Comparison of ENCODE assay signal across 12 cellular contexts in the genomic region with DNA sequence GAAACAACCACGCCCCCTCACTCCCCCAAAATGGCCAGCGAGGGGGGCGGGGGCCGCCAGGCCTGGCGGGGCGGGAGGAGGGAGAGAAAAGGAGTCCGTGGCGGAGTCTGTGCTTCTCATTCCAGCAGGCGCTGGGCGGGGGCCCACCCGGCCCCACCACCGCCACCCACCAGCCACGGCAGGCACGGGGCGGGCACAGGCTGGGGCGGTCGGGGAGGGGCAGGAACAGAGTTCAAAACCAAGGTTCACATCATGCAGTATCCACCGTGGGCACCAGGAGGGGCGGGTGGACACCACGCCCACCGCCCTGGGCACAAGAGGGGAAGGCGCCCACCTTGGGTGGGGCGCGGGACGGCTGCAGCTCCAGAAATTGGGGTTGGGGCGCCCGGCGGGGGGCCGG. TPM values are rescaled to one million over a fixed set of nuclear protein-coding genes. Genes with fewer than 3 reads are reported as not detected.
DNase-seq lines count a peak whose midpoint lies in the region; ATAC-seq, FAIRE-seq and TF ChIP-seq lines count a peak whose summit lies in the region.
"Had no signal": no experiment of that assay in that cellular context is flagged by ENCODE, and none has a peak within 500 bp of the region (broad histone marks: within the 10 kb centered on the region; RNA-seq: fewer than 3 reads in every experiment).

No MANE protein-coding gene starts in this region.

- H3K79me2 ChIP-seq in HepG2 (ENCODE audit: insufficient read depth, low read length) = no peaks in the 10 kb centered on the region

- peak overlapping the region in 3 of 6 donors; percentile 43 to 66 (median 59) for H3K27ac Mint-ChIP-seq in naive B cell
- H3K27ac Mint-ChIP-seq: activated CD4-positive, alpha-beta T cell treated with anti-CD3 and anti-CD28 coated beads, Interleukin-2, amount 10 ng/mL, durations not matched to agents 24 days and 14 days; activated naive CD8-positive, alpha-beta T cell had no signal

- no peak for FAIRE-seq in HepG2 (lab: Jason Lieb, UNC)
- FAIRE-seq: endothelial cell of umbilical vein had no signal

- no peak overlapping the region for H2AFZ ChIP-seq in HepG2 (ENCODE audit: low read length)

- H3K36me3 ChIP-seq in HepG2 (replicated peaks in 1 of 2; ENCODE audit: control insufficient read depth in 1 of 2, insufficient read depth in 2 of 2, low read length in 2 of 2) (no peaks in the 10 kb centered on the region), right lobe of liver (peaks cover 0 to 3% (median 0%) of the 10 kb centered on the region in 4 donors), ectodermal cell (ENCODE audit: control insufficient read depth, insufficient read depth, low read length) (no peaks in the 10 kb centered on the region)

- TF ChIP-seq CTCF in HepG2 (CRISPR knock-in tag; IDR thresholded peaks at IDR 0.05) (no peak), right lobe of liver (IDR thresholded peaks at IDR 0.05) (no peak)

- BruUV-seq in HepG2 (replicated peaks; lab: Mats Ljungman, UMichigan) = no TSS peak

- no peaks in the 10 kb centered on the region for H3K27me3 ChIP-seq in HepG2 (ENCODE audit: control insufficient read depth in 1 of 2, insufficient read depth in 2 of 2, low read length in 2 of 2)
- no peaks in the 10 kb centered on the region for H3K27me3 ChIP-seq in right lobe of liver
- no peaks in the 10 kb centered on the region for H3K27me3 ChIP-seq in ectodermal cell (ENCODE audit: control insufficient read depth, insufficient read depth, low read length, poor library complexity, severe bottlenecking)
- H3K27me3 ChIP-seq: SJSA1 had no signal

- peaks cover 17 to 53% (median 42%) of the 10 kb centered on the region in 3 donors for H3K27me3 Mint-ChIP-seq in naive B cell

- DNase-seq in HepG2 (ENCODE audit: low spot score) (no peak), right lobe of liver (no peak), naive B cell (no peak)
- DNase-seq: activated CD4-positive, alpha-beta T cell treated with anti-CD3 and anti-CD28 coated beads, Interleukin-2, amount 10 ng/mL, durations not matched to agents 24 days and 14 days had no signal

- H3K4me2 ChIP-seq in HepG2 (ENCODE audit: low read depth, low read length) = no peak overlapping the region

- no peak overlapping the region for H3K27ac ChIP-seq in HepG2 (ENCODE audit: extremely low read length, insufficient read depth, low read length)
- H3K27ac ChIP-seq in right lobe of liver = no peak overlapping the region
- H3K27ac ChIP-seq in ectodermal cell (ENCODE audit: insufficient read depth, low read depth, low read length, poor library complexity, severe bottlenecking) = peak overlapping the region; percentile 84
- H3K27ac ChIP-seq: SJSA1 had no signal

- TF ChIP-seq EP300 in HepG2 (IDR thresholded peaks at IDR 0.05; ENCODE audit: low read depth in 2 of 2, low read length in 2 of 2) (no peak), HepG2 (CRISPR knock-in tag; IDR thresholded peaks at IDR 0.05; ENCODE audit: borderline replicate concordance) (no peak)

- WGBS in HepG2 (ENCODE audit: low lambda C conversion rate) = 59% methylated on average over 24 of the region's 29 CpGs
- WGBS in right lobe of liver (ENCODE audit: insufficient coverage, low coverage, low lambda C conversion rate, missing lambda C conversion rate) = 3% methylated on average over 17 of the region's 29 CpGs
- 3% methylated on average over 29 of the region's 29 CpGs for WGBS in ectodermal cell, 2 experiments

- H4K20me1 ChIP-seq in HepG2 (ENCODE audit: insufficient read depth, low read length) = no peaks in the 10 kb centered on the region

- in situ Hi-C loops in HepG2 (cut with HindIII; ENCODE audit: extremely low pct_ligation_motif_present, low pct_unique_long_range_greater_than_20kb) = no loop called here

- no peak overlapping the region for H3K9ac ChIP-seq in HepG2 (ENCODE audit: insufficient read depth, low read depth, low read length)

- CTCF ChIA-PET in HepG2 (lab: Yijun Ruan, JAX; ENCODE audit: low intra/inter-chr PET ratio, low total read pairs) = no interaction called here

- peaks cover 0 to 4% (median 0%) of the 10 kb centered on the region in 7 donors for H3K9me3 Mint-ChIP-seq in naive B cell
- H3K9me3 Mint-ChIP-seq: activated CD4-positive, alpha-beta T cell treated with anti-CD3 and anti-CD28 coated beads, Interleukin-2, amount 10 ng/mL, durations not matched to agents 24 days and 14 days had no signal

- TF ChIP-seq RAD21 in HepG2 (CRISPR knock-in tag; IDR thresholded peaks at IDR 0.05) = no peak

- H3K4me3 Mint-ChIP-seq in naive B cell = peak overlapping the region in 4 of 8 donors; percentile 15 to 80 (median 22)
- H3K4me3 Mint-ChIP-seq: activated CD4-positive, alpha-beta T cell treated with anti-CD3 and anti-CD28 coated beads, Interleukin-2, amount 10 ng/mL, durations not matched to agents 24 days and 14 days had no signal

- no peaks in the 10 kb centered on the region for H3K9me3 ChIP-seq in HepG2 (ENCODE audit: low read length)
- H3K9me3 ChIP-seq in right lobe of liver = no peaks in the 10 kb centered on the region
- H3K9me3 ChIP-seq in ectodermal cell (ENCODE audit: control insufficient read depth, low read length) = no peaks in the 10 kb centered on the region
- H3K9me3 ChIP-seq: SJSA1 had no signal

- POLR2A ChIA-PET in HepG2 (lab: Yijun Ruan, JAX) = no interaction called here

- H3K4me1 Mint-ChIP-seq in naive B cell = peaks cover 24 to 36% (median 32%) of the 10 kb centered on the region in 3 donors

- H3K4me3 ChIP-seq in HepG2 (replicated peaks in 1 of 3; ENCODE audit: insufficient read depth in 1 of 3, low read depth in 2 of 3, low read length in 3 of 3) = no peak overlapping the region
- no peak overlapping the region for H3K4me3 ChIP-seq in right lobe of liver
- H3K4me3 ChIP-seq in ectodermal cell (ENCODE audit: insufficient read depth, low read depth, low read length) = peak overlapping the region; percentile 28
- H3K4me3 ChIP-seq: SJSA1 had no signal

- TF ChIP-seq POLR2A in HepG2 (IDR thresholded peaks at IDR 0.05; ENCODE audit: insufficient read depth in 1 of 2, low read depth in 2 of 2, low read length in 2 of 2) = no peak
- no peak for TF ChIP-seq POLR2A in right lobe of liver (IDR thresholded peaks at IDR 0.05)

- H3K36me3 Mint-ChIP-seq in naive B cell = peaks cover 17 to 27% of the 10 kb centered on the region in 2 donors
- H3K36me3 Mint-ChIP-seq: activated naive CD8-positive, alpha-beta T cell had no signal

- no peaks in the 10 kb centered on the region for H3K4me1 ChIP-seq in HepG2 (ENCODE audit: insufficient read depth, low read length)
- H3K4me1 ChIP-seq in right lobe of liver = no peaks in the 10 kb centered on the region
- peaks cover 41% of the 10 kb centered on the region for H3K4me1 ChIP-seq in ectodermal cell (ENCODE audit: control insufficient read depth, insufficient read depth, low read length)

- intact Hi-C loops in HepG2 (cut with micrococcal nuclease; ENCODE audit: unreplicated experiment) = no loop called here
- intact Hi-C loops in right lobe of liver (cut with DNase I) = no loop called here

- peak; percentile 50 for ATAC-seq in HepG2
- ATAC-seq in right lobe of liver = no peak
- ATAC-seq in naive B cell (ENCODE audit: low read depth in 2 of 2) = peak; percentile 32 to 37
- ATAC-seq in GM21528 (IDR thresholded peaks at IDR 0.05; ENCODE audit: low FRiP score, unreplicated experiment) = no peak
- no peak for ATAC-seq in GM18907 (IDR thresholded peaks at IDR 0.05; ENCODE audit: unreplicated experiment)
- no peak for ATAC-seq in GM19351 (IDR thresholded peaks at IDR 0.05; ENCODE audit: unreplicated experiment)
- ATAC-seq in GM19328 (IDR thresholded peaks at IDR 0.05; ENCODE audit: unreplicated experiment) = no peak

RNA-seq across cellular contexts. Expression of gene DPF1, which starts 12.8 kb away (rescaled TPM):
- total RNA-seq in HepG2 (2016; rRNA removed; fragmentation: Illumina TruSeq; extraction: Trizol) (1.7 and 3.2 TPM in 2 replicates), right lobe of liver (not detected)
- total RNA-seq in HepG2 (2016; cell fraction: cytosol; rRNA removed; fragmentation: Illumina TruSeq; extraction: Trizol; ENCODE audit: low read depth) = 1.4 and 1.6 TPM in 2 replicates
- total RNA-seq in HepG2 (2016; cell fraction: insoluble cytoplasmic fraction; rRNA removed; fragmentation: Illumina TruSeq; extraction: Trizol) = 1.6 and 2.3 TPM in 2 replicates
- 2.0 and 2.8 TPM in 2 replicates for total RNA-seq in HepG2 (2016; cell fraction: membrane; rRNA removed; fragmentation: Illumina TruSeq; extraction: Trizol)
- 2.1 and 2.7 TPM in 2 replicates for total RNA-seq in HepG2 (2016; cell fraction: nucleus; rRNA removed; fragmentation: Illumina TruSeq; extraction: Trizol)
- polyA plus RNA-seq in HepG2 (2011; rRNA removed) (1.0 and 1.3 TPM in 2 replicates), naive B cell (ENCODE audit: low read depth in 6 of 6) (under 1 TPM in 2 of 6 donors, not detected in 4; 0.20 to 0.41 TPM)
- 0.65 and 1.2 TPM in 2 replicates for polyA plus RNA-seq in HepG2 (2011; cell fraction: cytosol; rRNA removed)
- polyA plus RNA-seq in HepG2 (2011; cell fraction: nucleus; rRNA removed) = 3.3 and 3.6 TPM in 2 replicates
- 0.36 and 1.2 TPM in 2 replicates for polyA plus RNA-seq in HepG2 (2012)
- 1.1 TPM in 2 replicates for polyA plus RNA-seq in HepG2 (2016; cell fraction: cytosol; fragmentation: Illumina TruSeq; extraction: Trizol; ENCODE audit: low read depth)
- polyA plus RNA-seq in HepG2 (2016; cell fraction: insoluble cytoplasmic fraction; fragmentation: Illumina TruSeq; extraction: Trizol; ENCODE audit: low read depth) = 1.4 and 3.2 TPM in 2 replicates
- 1.4 and 1.7 TPM in 2 replicates for polyA plus RNA-seq in HepG2 (2016; cell fraction: membrane; fragmentation: Illumina TruSeq; extraction: Trizol; ENCODE audit: low read depth)
- 4.1 and 5.7 TPM in 2 replicates for polyA plus RNA-seq in HepG2 (2016; cell fraction: nucleus; fragmentation: Illumina TruSeq; extraction: Trizol; ENCODE audit: insufficient read depth, low read depth)
- 1.3 and 2.4 TPM in 2 replicates for polyA minus RNA-seq in HepG2 (2011; rRNA and poly(A)+ RNA removed; ENCODE audit: low replicate concordance)
- polyA minus RNA-seq in HepG2 (2011; cell fraction: cytosol; rRNA and poly(A)+ RNA removed) = 0.62 and 0.69 TPM in 2 replicates
- 1.4 and 1.7 TPM in 2 replicates for polyA minus RNA-seq in HepG2 (2011; cell fraction: nucleus; rRNA and poly(A)+ RNA removed)
- 12.4 TPM for polyA plus RNA-seq in ectodermal cell (2013, experiment 1 of 4)
- polyA plus RNA-seq in ectodermal cell (2013, experiment 2 of 4) = 9.2 TPM
- polyA plus RNA-seq in ectodermal cell (2013, experiment 3 of 4) = 8.4 TPM
- 8.2 TPM for polyA plus RNA-seq in ectodermal cell (2013, experiment 4 of 4)

RNA-seq across cellular contexts. Expression of gene PPP1R14A, which starts 45.0 kb away (rescaled TPM):
- total RNA-seq in HepG2 (2016; rRNA removed; fragmentation: Illumina TruSeq; extraction: Trizol) (not detected in 2 replicates), right lobe of liver (1 to 10 TPM; 2.7 to 8.7 (median 6.7) TPM)
- not detected in 2 replicates for total RNA-seq in HepG2 (2016; cell fraction: cytosol; rRNA removed; fragmentation: Illumina TruSeq; extraction: Trizol; ENCODE audit: low read depth)
- not detected in 2 replicates for total RNA-seq in HepG2 (2016; cell fraction: insoluble cytoplasmic fraction; rRNA removed; fragmentation: Illumina TruSeq; extraction: Trizol)
- not detected in 2 replicates for total RNA-seq in HepG2 (2016; cell fraction: membrane; rRNA removed; fragmentation: Illumina TruSeq; extraction: Trizol)
- total RNA-seq in HepG2 (2016; cell fraction: nucleus; rRNA removed; fragmentation: Illumina TruSeq; extraction: Trizol) = not detected in 2 replicates
- polyA plus RNA-seq in HepG2 (2011; rRNA removed) (not detected in 2 replicates), naive B cell (ENCODE audit: low read depth in 6 of 6) (10 to 100 TPM; 25.4 to 88.1 (median 58.8) TPM)
- polyA plus RNA-seq in HepG2 (2011; cell fraction: cytosol; rRNA removed) = not detected in 2 replicates
- not detected in 2 replicates for polyA plus RNA-seq in HepG2 (2011; cell fraction: nucleus; rRNA removed)
- not detected in 2 replicates for polyA plus RNA-seq in HepG2 (2012)
- polyA plus RNA-seq in HepG2 (2016; cell fraction: cytosol; fragmentation: Illumina TruSeq; extraction: Trizol; ENCODE audit: low read depth) = not detected in 2 replicates
- not detected in 2 replicates for polyA plus RNA-seq in HepG2 (2016; cell fraction: insoluble cytoplasmic fraction; fragmentation: Illumina TruSeq; extraction: Trizol; ENCODE audit: low read depth)
- polyA plus RNA-seq in HepG2 (2016; cell fraction: membrane; fragmentation: Illumina TruSeq; extraction: Trizol; ENCODE audit: low read depth) = not detected in 2 replicates
- not detected in 2 replicates for polyA plus RNA-seq in HepG2 (2016; cell fraction: nucleus; fragmentation: Illumina TruSeq; extraction: Trizol; ENCODE audit: insufficient read depth, low read depth)
- polyA minus RNA-seq in HepG2 (2011; rRNA and poly(A)+ RNA removed; ENCODE audit: low replicate concordance) = not detected in 2 replicates
- polyA minus RNA-seq in HepG2 (2011; cell fraction: cytosol; rRNA and poly(A)+ RNA removed) = not detected in 2 replicates
- polyA minus RNA-seq in HepG2 (2011; cell fraction: nucleus; rRNA and poly(A)+ RNA removed) = not detected in 2 replicates
- polyA plus RNA-seq in ectodermal cell (2013, experiment 1 of 4) = 3.2 TPM
- 3.5 TPM for polyA plus RNA-seq in ectodermal cell (2013, experiment 2 of 4)
- polyA plus RNA-seq in ectodermal cell (2013, experiment 3 of 4) = 6.0 TPM
- 4.8 TPM for polyA plus RNA-seq in ectodermal cell (2013, experiment 4 of 4)
- total RNA-seq: SJSA1 had no signal

RNA-seq across cellular contexts. Expression of gene SPINT2, which starts 53.2 kb away (rescaled TPM):
- 0.24 and 0.31 TPM in 2 replicates for total RNA-seq in HepG2 (2016; rRNA removed; fragmentation: Illumina TruSeq; extraction: Trizol)
- 0.18 and 0.40 TPM in 2 replicates for total RNA-seq in HepG2 (2016; cell fraction: cytosol; rRNA removed; fragmentation: Illumina TruSeq; extraction: Trizol; ENCODE audit: low read depth)
- 0.30 and 0.37 TPM in 2 replicates for total RNA-seq in HepG2 (2016; cell fraction: insoluble cytoplasmic fraction; rRNA removed; fragmentation: Illumina TruSeq; extraction: Trizol)
- 0.22 TPM in 1 of 2 replicates, not detected in the other for total RNA-seq in HepG2 (2016; cell fraction: membrane; rRNA removed; fragmentation: Illumina TruSeq; extraction: Trizol)
- 0.44 TPM in 1 of 2 replicates, not detected in the other for total RNA-seq in HepG2 (2016; cell fraction: nucleus; rRNA removed; fragmentation: Illumina TruSeq; extraction: Trizol)
- 0.77 and 0.97 TPM in 2 replicates for polyA plus RNA-seq in HepG2 (2011; rRNA removed)
- 0.38 and 0.83 TPM in 2 replicates for polyA plus RNA-seq in HepG2 (2011; cell fraction: cytosol; rRNA removed)
- 0.21 and 0.35 TPM in 2 replicates for polyA plus RNA-seq in HepG2 (2011; cell fraction: nucleus; rRNA removed)
- 0.31 and 0.39 TPM in 2 replicates for polyA plus RNA-seq in HepG2 (2012)
- not detected in 2 replicates for polyA plus RNA-seq in HepG2 (2016; cell fraction: cytosol; fragmentation: Illumina TruSeq; extraction: Trizol; ENCODE audit: low read depth)
- 0.26 and 0.46 TPM in 2 replicates for polyA plus RNA-seq in HepG2 (2016; cell fraction: insoluble cytoplasmic fraction; fragmentation: Illumina TruSeq; extraction: Trizol; ENCODE audit: low read depth)
- polyA plus RNA-seq in HepG2 (2016; cell fraction: membrane; fragmentation: Illumina TruSeq; extraction: Trizol; ENCODE audit: low read depth) = 0.13 TPM in 1 of 2 replicates, not detected in the other
- 0.60 and 1.7 TPM in 2 replicates for polyA plus RNA-seq in HepG2 (2016; cell fraction: nucleus; fragmentation: Illumina TruSeq; extraction: Trizol; ENCODE audit: insufficient read depth, low read depth)
- 0.56 and 17.3 TPM in 2 replicates for polyA minus RNA-seq in HepG2 (2011; rRNA and poly(A)+ RNA removed; ENCODE audit: low replicate concordance)
- not detected in 2 replicates for polyA minus RNA-seq in HepG2 (2011; cell fraction: cytosol; rRNA and poly(A)+ RNA removed)
- polyA minus RNA-seq in HepG2 (2011; cell fraction: nucleus; rRNA and poly(A)+ RNA removed) = 0.26 TPM in 1 of 2 replicates, not detected in the other
- total RNA-seq in right lobe of liver = 10 to 100 TPM in 1 of 6 experiments, 1 to 10 TPM in 5; 3.5 to 19.1 (median 6.2) TPM
- 128 TPM for polyA plus RNA-seq in ectodermal cell (2013, experiment 1 of 4)
- polyA plus RNA-seq in ectodermal cell (2013, experiment 2 of 4) = 141 TPM
- polyA plus RNA-seq in ectodermal cell (2013, experiment 3 of 4) = 124 TPM
- polyA plus RNA-seq in ectodermal cell (2013, experiment 4 of 4) = 141 TPM
- 100 to 1,000 TPM; 163 to 235 (median 190) TPM for polyA plus RNA-seq in naive B cell (ENCODE audit: low read depth in 6 of 6)
- total RNA-seq: SJSA1 had no signal

Comparison
In these comparisons a context has a peak if more than half of its experiments do, and no peak if none do; other contexts are left out.
1. ATAC-seq: peak in HepG2 (single experiment) and naive B cell (2 of 2); none in right lobe of liver (0 of 4), GM21528 (single experiment), GM18907 (single experiment), GM19351 (single experiment) and GM19328 (single experiment).